In the genomic region with DNA sequence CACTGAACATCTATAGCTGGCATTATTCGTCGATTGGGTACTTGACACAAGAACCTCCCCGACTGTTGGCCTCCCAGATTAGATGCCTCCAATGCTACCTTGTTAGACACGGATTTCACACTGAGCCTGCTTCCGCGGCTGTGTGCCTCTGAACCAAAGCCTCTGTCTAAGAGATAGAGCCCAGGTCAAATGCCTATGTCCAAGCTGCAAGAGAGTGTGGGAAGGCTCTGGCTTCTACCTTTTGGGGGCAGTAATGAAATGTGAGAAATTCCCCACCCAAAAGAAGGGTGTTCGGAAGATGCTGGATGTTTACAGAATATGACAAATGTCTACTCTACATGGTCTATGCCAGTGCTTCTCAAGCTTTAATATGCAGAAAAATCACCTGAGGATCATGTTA, we compare ENCODE assay signal across 11 cellular contexts. TPM values are rescaled to one million over a fixed set of nuclear protein-coding genes. Genes with fewer than 3 reads are reported as not detected.
DNase-seq lines count a peak whose midpoint lies in the region; TF ChIP-seq lines count a peak whose summit lies in the region.
"Had no signal": no experiment of that assay in that cellular context is flagged by ENCODE, and none has a peak within 500 bp of the region (broad histone marks: within the 10 kb centered on the region; RNA-seq: fewer than 3 reads in every experiment).

No MANE protein-coding gene starts in this region.

- H3K36me3 ChIP-seq in mammary epithelial cell (ENCODE audit: insufficient read depth, low read length) = no peaks in the 10 kb centered on the region

- H3K79me2 ChIP-seq in mammary epithelial cell (ENCODE audit: insufficient read depth, low read length) = peaks cover 51% of the 10 kb centered on the region

- H4K20me1 ChIP-seq in mammary epithelial cell (ENCODE audit: insufficient read depth, low read length) = no peaks in the 10 kb centered on the region

- H3K27ac ChIP-seq in mammary epithelial cell (ENCODE audit: insufficient read depth, low read depth, low read length) (no peak overlapping the region), caudate nucleus (ENCODE audit: low read depth, low read length) (no peak overlapping the region)
- H3K27ac ChIP-seq: C4-2B had no signal

- no peak for TF ChIP-seq CTCF in mammary epithelial cell (conservative IDR thresholded peaks at IDR 0.05 in 1 of 2, IDR thresholded peaks at IDR 0.05 in 1 of 2; ENCODE audit: extremely low read depth in 1 of 2, insufficient read depth in 1 of 2, low read depth in 1 of 2, low read length in 2 of 2)

- no peak for DNase-seq in activated CD4-positive, alpha-beta memory T cell treated with anti-CD3 and anti-CD28 coated beads, Interleukin-2, amount 10 ng/mL, durations not matched to agents 7 days and 5 days
- no peak for DNase-seq in activated CD4-positive, alpha-beta memory T cell treated with anti-CD3 and anti-CD28 coated beads for 36 hours
- DNase-seq in NCI-H524 treated with DMSO at 0.1 percent for 48 hours (lab: John Stamatoyannopoulos, UW) (peak; percentile 17), mammary epithelial cell (peak; percentile 24), pons (ENCODE audit: low spot score) (peak; percentile 62), NCI-H2196 (lab: John Stamatoyannopoulos, UW; ENCODE audit: unreplicated experiment) (no peak), caudate nucleus (lab: John Stamatoyannopoulos, UW) (no peak)
- DNase-seq in NK-92 treated with Interleukin-12 subunit alpha and Interleukin-12 subunit beta, amount 100 ng/mL, for 24 hours (lab: John Stamatoyannopoulos, UW) = no peak
- DNase-seq: NCI-H1092 treated with DMSO at 0.1 percent for 48 hours, occipital lobe had no signal

- WGBS in mammary epithelial cell (ENCODE audit: low coverage, missing lambda C conversion rate) = 99% methylated on average over 7 of the region's 7 CpGs

- peak overlapping the region; percentile 17 for H3K27ac Mint-ChIP-seq in activated CD4-positive, alpha-beta memory T cell treated with anti-CD3 and anti-CD28 coated beads, Interleukin-2, amount 10 ng/mL, durations not matched to agents 7 days and 5 days
- H3K27ac Mint-ChIP-seq in activated CD4-positive, alpha-beta memory T cell treated with anti-CD3 and anti-CD28 coated beads for 36 hours = no peak overlapping the region

- peaks cover 20% of the 10 kb centered on the region for H3K4me1 ChIP-seq in mammary epithelial cell (ENCODE audit: insufficient read depth, low read length)

- no peak overlapping the region for H3K9ac ChIP-seq in mammary epithelial cell (ENCODE audit: insufficient read depth, low read length)

- H3K4me2 ChIP-seq in mammary epithelial cell (ENCODE audit: insufficient read depth, low read depth, low read length) = no peak overlapping the region

- H3K27me3 ChIP-seq in mammary epithelial cell (ENCODE audit: insufficient read depth, low read length) = no peaks in the 10 kb centered on the region

- CTCF ChIA-PET in activated CD4-positive, alpha-beta memory T cell treated with anti-CD3 and anti-CD28 coated beads, Interleukin-2, amount 10 ng/mL, durations not matched to agents 7 days and 5 days (lab: Charles Lee) = interaction anchor here (0.7 to 4.1 kb wide), 3 partner anchors 21 to 131 kb away, joined by 3 to 24 read pairs (median 3); no protein-coding TSS in a partner anchor
- CTCF ChIA-PET in activated CD4-positive, alpha-beta memory T cell treated with anti-CD3 and anti-CD28 coated beads for 36 hours (lab: Charles Lee) = interaction anchor here (0.6 to 1.3 kb wide), 3 partner anchors 22 to 280 kb away, joined by 3 to 4 read pairs (median 3); no protein-coding TSS in a partner anchor
- CTCF ChIA-PET in mammary epithelial cell (lab: Charles Lee; ENCODE audit: low non-redundant PET) = interaction anchor here (0.7 kb wide), 1 partner anchor 233 kb away, joined by 6 read pairs; no protein-coding TSS in a partner anchor

- peaks cover 3% of the 10 kb centered on the region for H3K27me3 Mint-ChIP-seq in activated CD4-positive, alpha-beta memory T cell treated with anti-CD3 and anti-CD28 coated beads, Interleukin-2, amount 10 ng/mL, durations not matched to agents 7 days and 5 days
- peaks cover 2% of the 10 kb centered on the region for H3K27me3 Mint-ChIP-seq in activated CD4-positive, alpha-beta memory T cell treated with anti-CD3 and anti-CD28 coated beads for 36 hours

- H3K36me3 Mint-ChIP-seq in activated CD4-positive, alpha-beta memory T cell treated with anti-CD3 and anti-CD28 coated beads, Interleukin-2, amount 10 ng/mL, durations not matched to agents 7 days and 5 days (ENCODE audit: low read depth) = no peaks in the 10 kb centered on the region
- peaks cover 5% of the 10 kb centered on the region for H3K36me3 Mint-ChIP-seq in activated CD4-positive, alpha-beta memory T cell treated with anti-CD3 and anti-CD28 coated beads for 36 hours

- POLR2A ChIA-PET in activated CD4-positive, alpha-beta memory T cell treated with anti-CD3 and anti-CD28 coated beads, Interleukin-2, amount 10 ng/mL, durations not matched to agents 7 days and 5 days (lab: Charles Lee) = interaction anchor here (0.8 to 1.2 kb wide), 3 partner anchors 15 to 127 kb away, joined by 3 to 6 read pairs (median 3); partner anchors contain the start of gene RAD51
- POLR2A ChIA-PET in activated CD4-positive, alpha-beta memory T cell treated with anti-CD3 and anti-CD28 coated beads for 36 hours (lab: Charles Lee) = no interaction called here

- H3K4me3 Mint-ChIP-seq in activated CD4-positive, alpha-beta memory T cell treated with anti-CD3 and anti-CD28 coated beads, Interleukin-2, amount 10 ng/mL, durations not matched to agents 7 days and 5 days = no peak overlapping the region
- H3K4me3 Mint-ChIP-seq in activated CD4-positive, alpha-beta memory T cell treated with anti-CD3 and anti-CD28 coated beads for 36 hours = no peak overlapping the region

- H3K4me3 ChIP-seq in mammary epithelial cell (replicated peaks in 1 of 3; ENCODE audit: insufficient read depth in 1 of 3, low read depth in 2 of 3, low read length in 3 of 3) = no peak overlapping the region

- H3K9me3 ChIP-seq in mammary epithelial cell (replicated peaks; ENCODE audit: insufficient read depth, low read length) = no peaks in the 10 kb centered on the region

- H3K9me3 Mint-ChIP-seq in activated CD4-positive, alpha-beta memory T cell treated with anti-CD3 and anti-CD28 coated beads, Interleukin-2, amount 10 ng/mL, durations not matched to agents 7 days and 5 days = no peaks in the 10 kb centered on the region
- H3K9me3 Mint-ChIP-seq in activated CD4-positive, alpha-beta memory T cell treated with anti-CD3 and anti-CD28 coated beads for 36 hours = no peaks in the 10 kb centered on the region

- no peak overlapping the region for H2AFZ ChIP-seq in mammary epithelial cell (ENCODE audit: low read depth, low read length)

- in situ Hi-C loops in mammary epithelial cell (cut with MboI; ENCODE audit: low sequenced_read_pairs in 2 of 2) = no loop called here

- H3K4me1 Mint-ChIP-seq in activated CD4-positive, alpha-beta memory T cell treated with anti-CD3 and anti-CD28 coated beads, Interleukin-2, amount 10 ng/mL, durations not matched to agents 7 days and 5 days = peaks cover 60% of the 10 kb centered on the region
- peaks cover 47% of the 10 kb centered on the region for H3K4me1 Mint-ChIP-seq in activated CD4-positive, alpha-beta memory T cell treated with anti-CD3 and anti-CD28 coated beads for 36 hours (ENCODE audit: low read depth)

- intact Hi-C loops in activated CD4-positive, alpha-beta memory T cell treated with anti-CD3 and anti-CD28 coated beads for 36 hours (cut with micrococcal nuclease) = loop anchor here (5.0 kb wide), 3 partner anchors 200 to 715 kb away; partner anchors contain the start of genes C15orf62 and VPS18
- intact Hi-C loops in mammary epithelial cell (cut with micrococcal nuclease) = no loop called here

- dilution Hi-C loops in mammary epithelial cell (cut with HindIII; ENCODE audit: low sequenced_read_pairs) = loop anchor here (5.0 kb wide), 1 partner anchor 65 kb away; no protein-coding TSS in a partner anchor

- no TSS peak for BruUV-seq in mammary epithelial cell (replicated peaks; lab: Mats Ljungman, UMichigan)

RNA-seq across cellular contexts. Expression of gene RPUSD2, which starts 2.0 kb away (rescaled TPM):
- total RNA-seq in activated CD4-positive, alpha-beta memory T cell treated with anti-CD3 and anti-CD28 coated beads, Interleukin-2, amount 10 ng/mL, durations not matched to agents 7 days and 5 days = 10 to 100 TPM; 11.1 to 11.9 TPM
- 10 to 100 TPM; 12.7 to 13.7 TPM for total RNA-seq in activated CD4-positive, alpha-beta memory T cell treated with anti-CD3 and anti-CD28 coated beads for 36 hours
- 10 to 100 TPM; 13.8 to 14.3 TPM for total RNA-seq in mammary epithelial cell
- polyA plus RNA-seq in mammary epithelial cell = 12.2 TPM
- 17.9 TPM for polyA minus RNA-seq in mammary epithelial cell

RNA-seq across cellular contexts. Expression of gene CCDC32, which starts 2.3 kb away (rescaled TPM):
- 10 to 100 TPM; 33.2 to 33.7 TPM for total RNA-seq in activated CD4-positive, alpha-beta memory T cell treated with anti-CD3 and anti-CD28 coated beads, Interleukin-2, amount 10 ng/mL, durations not matched to agents 7 days and 5 days
- 10 to 100 TPM; 28.6 to 29.2 TPM for total RNA-seq in activated CD4-positive, alpha-beta memory T cell treated with anti-CD3 and anti-CD28 coated beads for 36 hours
- 10 to 100 TPM; 17.3 to 25.8 TPM for total RNA-seq in mammary epithelial cell
- polyA plus RNA-seq in mammary epithelial cell = 13.2 TPM
- polyA minus RNA-seq in mammary epithelial cell = 4.3 TPM

RNA-seq across cellular contexts. Expression of gene KNL1, which starts 26.9 kb away (rescaled TPM):
- 10 to 100 TPM; 54.2 to 54.7 TPM for total RNA-seq in activated CD4-positive, alpha-beta memory T cell treated with anti-CD3 and anti-CD28 coated beads, Interleukin-2, amount 10 ng/mL, durations not matched to agents 7 days and 5 days
- 10 to 100 TPM; 32.8 to 33.1 TPM for total RNA-seq in activated CD4-positive, alpha-beta memory T cell treated with anti-CD3 and anti-CD28 coated beads for 36 hours
- total RNA-seq in mammary epithelial cell = 10 to 100 TPM in 1 of 2 donors, 1 to 10 TPM in 1; 1.8 to 21.3 TPM
- polyA plus RNA-seq in mammary epithelial cell = 7.6 TPM
- 16.9 TPM for polyA minus RNA-seq in mammary epithelial cell

Comparison
In these comparisons a context has a peak if more than half of its experiments do, and no peak if none do; other contexts are left out.
1. DNase-seq: peak in NCI-H524 treated with DMSO at 0.1 percent for 48 hours (single experiment), mammary epithelial cell (single experiment) and pons (single experiment); none in activated CD4-positive, alpha-beta memory T cell treated with anti-CD3 and anti-CD28 coated beads, Interleukin-2, amount 10 ng/mL, durations not matched to agents 7 days and 5 days (single experiment), activated CD4-positive, alpha-beta memory T cell treated with anti-CD3 and anti-CD28 coated beads for 36 hours (single experiment), NCI-H2196 (single experiment), NK-92 treated with Interleukin-12 subunit alpha and Interleukin-12 subunit beta, amount 100 ng/mL, for 24 hours (single experiment) and caudate nucleus (0 of 61).